Comparison of ENCODE assay signal across 29 cellular contexts in the genomic region with DNA sequence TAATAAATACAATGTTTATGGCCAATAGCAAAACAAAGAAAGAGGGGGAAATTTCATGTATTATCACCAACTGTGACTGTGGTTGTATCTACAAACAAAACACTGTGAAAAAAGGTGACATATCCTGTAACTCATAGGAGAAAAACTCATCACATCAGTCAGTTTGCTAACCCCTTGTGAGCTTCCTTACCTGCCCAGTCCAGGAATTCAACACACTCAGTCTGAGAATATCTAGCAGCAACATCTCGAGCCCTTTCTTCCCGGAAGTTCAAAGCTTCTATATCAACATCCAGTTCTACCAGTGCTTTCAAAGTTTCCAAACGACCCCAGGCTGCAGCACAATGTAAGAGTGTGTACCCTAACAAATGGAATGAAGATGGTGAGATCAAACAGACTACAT. TPM values are rescaled to one million over a fixed set of nuclear protein-coding genes. Genes with fewer than 3 reads are reported as not detected.
"Had no signal": no experiment of that assay in that cellular context is flagged by ENCODE, and none has a peak within 500 bp of the region (broad histone marks: within the 10 kb centered on the region; RNA-seq: fewer than 3 reads in every experiment).

No MANE protein-coding gene starts in this region.

- H3K36me3 ChIP-seq: adrenal gland, SJCRH30 had no signal

- H3K4me1 ChIP-seq: adrenal gland, body of pancreas, SJCRH30 had no signal

- DNase-seq: activated CD4-positive, alpha-beta T cell treated with anti-CD3 and anti-CD28 coated beads for 36 hours; activated CD4-positive, alpha-beta T cell treated with anti-CD3 and anti-CD28 coated beads, Interleukin-2, amount 10 ng/mL, durations not matched to agents 7 days and 5 days; activated CD4-positive, alpha-beta T cell treated with anti-CD3 and anti-CD28 coated beads, Interleukin-2, amount 50 U/mL, for 48 hours; activated CD8-positive, alpha-beta memory T cell treated with anti-CD3 and anti-CD28 coated beads, Interleukin-2, amount 50 U/mL, for 4 hours; activated gamma-delta T cell treated with Interleukin-2 at 50 U/mL for 16 hours; activated naive CD4-positive, alpha-beta T cell treated with anti-CD3 and anti-CD28 coated beads for 36 hours; activated T-cell treated with anti-CD3 and anti-CD28 coated beads for 4 hours; activated T-cell treated with anti-CD3 and anti-CD28 coated beads, Interleukin-2, amount 50 U/mL, for 4 hours; adrenal gland; body of pancreas; NCI-H1092 treated with DMSO at 0.1 percent for 48 hours; NCI-H1417; NCI-H146; NCI-H187; NCI-H2029 treated with DMSO at 0.1 percent for 48 hours; NCI-H2107; NCI-H2171; NCI-H510A; NCI-H526; NCI-H748 treated with DMSO at 0.1 percent for 48 hours; NK-92 treated with Interleukin-12 subunit alpha and Interleukin-12 subunit beta, amount 100 ng/mL, for 24 hours; Right ventricle myocardium superior; SJCRH30 had no signal

- H3K9me3 ChIP-seq: body of pancreas, SJCRH30 had no signal

- H3K4me3 ChIP-seq: adrenal gland, body of pancreas, SJCRH30, SK-N-MC had no signal

- H3K27me3 ChIP-seq: adrenal gland, body of pancreas, SJCRH30 had no signal

- H3K27ac ChIP-seq: adrenal gland, body of pancreas, SJCRH30, SK-N-MC had no signal

RNA-seq across cellular contexts. Expression of gene TEX50, which starts 11.5 kb away (rescaled TPM):
- total RNA-seq: activated CD4-positive, alpha-beta T cell treated with anti-CD3 and anti-CD28 coated beads for 36 hours; activated CD4-positive, alpha-beta T cell treated with anti-CD3 and anti-CD28 coated beads, Interleukin-2, amount 10 ng/mL, durations not matched to agents 7 days and 5 days; activated naive CD4-positive, alpha-beta T cell treated with anti-CD3 and anti-CD28 coated beads for 36 hours; activated naive CD4-positive, alpha-beta T cell treated with anti-CD3 and anti-CD28 coated beads, Interleukin-2, amount 50 U/mL, for 72 hours; activated T-cell treated with anti-CD3 and anti-CD28 coated beads, Interleukin-2, amount 50 U/mL, for 4 hours; activated T-helper 1 cell treated with anti-CD3 and anti-CD28 coated beads, Interleukin-12 subunit alpha, Interleukin-12 subunit beta, Interleukin-2, Interleukin-4 antibody, amounts not matched to agents 30 ng/mL and 10 ng/mL and 1 ng/mL, durations not matched to agents 14 hours and 24 hours and 36 hours; adrenal gland; astrocyte; body of pancreas; M059J; Right ventricle myocardium superior; SJCRH30; WTC11 had no signal

RNA-seq across cellular contexts. Expression of gene ANKRD45, which starts 23.0 kb away (rescaled TPM):
- total RNA-seq: activated CD4-positive, alpha-beta T cell treated with anti-CD3 and anti-CD28 coated beads, Interleukin-2, amount 10 ng/mL, durations not matched to agents 7 days and 5 days; activated naive CD4-positive, alpha-beta T cell treated with anti-CD3 and anti-CD28 coated beads for 36 hours; activated naive CD4-positive, alpha-beta T cell treated with anti-CD3 and anti-CD28 coated beads, Interleukin-2, amount 50 U/mL, for 72 hours; activated T-cell treated with anti-CD3 and anti-CD28 coated beads, Interleukin-2, amount 50 U/mL, for 4 hours; activated T-helper 1 cell treated with anti-CD3 and anti-CD28 coated beads, Interleukin-12 subunit alpha, Interleukin-12 subunit beta, Interleukin-2, Interleukin-4 antibody, amounts not matched to agents 30 ng/mL and 10 ng/mL and 1 ng/mL, durations not matched to agents 14 hours and 24 hours and 36 hours; SJCRH30 had no signal

RNA-seq across cellular contexts. Expression of gene SLC9C2, which starts 43.8 kb away (rescaled TPM):
- total RNA-seq: activated CD4-positive, alpha-beta T cell treated with anti-CD3 and anti-CD28 coated beads for 36 hours; activated CD4-positive, alpha-beta T cell treated with anti-CD3 and anti-CD28 coated beads, Interleukin-2, amount 10 ng/mL, durations not matched to agents 7 days and 5 days; activated naive CD4-positive, alpha-beta T cell treated with anti-CD3 and anti-CD28 coated beads for 36 hours; activated naive CD4-positive, alpha-beta T cell treated with anti-CD3 and anti-CD28 coated beads, Interleukin-2, amount 50 U/mL, for 72 hours; activated T-cell treated with anti-CD3 and anti-CD28 coated beads, Interleukin-2, amount 50 U/mL, for 4 hours; activated T-helper 1 cell treated with anti-CD3 and anti-CD28 coated beads, Interleukin-12 subunit alpha, Interleukin-12 subunit beta, Interleukin-2, Interleukin-4 antibody, amounts not matched to agents 30 ng/mL and 10 ng/mL and 1 ng/mL, durations not matched to agents 14 hours and 24 hours and 36 hours; body of pancreas; M059J; Right ventricle myocardium superior; SJCRH30; WTC11 had no signal
